16 cellular contexts compared by ENCODE assay signal in genomic region chr10:5594271-5595036, GRCh38.
DNase-seq lines count a peak whose midpoint lies in the region; ATAC-seq, FAIRE-seq and TF ChIP-seq lines count a peak whose summit lies in the region.
"Had no signal": no experiment of that assay in that cellular context is flagged by ENCODE, and none has a peak within 500 bp of the region (broad histone marks: within the 10 kb centered on the region; RNA-seq: fewer than 3 reads in every experiment).

No MANE protein-coding gene starts in this region.

- H3K36me3 Mint-ChIP-seq in osteocyte (ENCODE audit: unreplicated experiment): no peaks in the 10 kb centered on the region
- H3K36me3 Mint-ChIP-seq: IgD-negative memory B cell had no signal

- WGBS in upper lobe of left lung, 2 donors: 51 to 52% methylated on average over 14 of the region's 14 CpGs

- peaks cover 65% of the 10 kb centered on the region for H3K4me1 ChIP-seq in SJCRH30
- peaks cover 0 to 8% (median 3%) of the 10 kb centered on the region in 4 donors for H3K4me1 ChIP-seq in upper lobe of left lung

- H3K27me3 ChIP-seq in SJCRH30 (no peaks in the 10 kb centered on the region), upper lobe of left lung (no peaks in the 10 kb centered on the region)
- H3K27me3 ChIP-seq: gastroesophageal sphincter had no signal

- ATAC-seq in HG03039 (IDR thresholded peaks at IDR 0.05; ENCODE audit: unreplicated experiment): no peak
- ATAC-seq in upper lobe of left lung (ENCODE audit: low FRiP score in 2 of 2): no peak
- ATAC-seq: gastroesophageal sphincter; stimulated activated naive CD8-positive, alpha-beta T cell treated with anti-CD3 and anti-CD28 coated beads, Interleukin-15, amount 100 ng/mL, for 72 hours had no signal

- DNase-seq in ELF-1 (ENCODE audit: low read depth, low spot score) (peak; percentile 53), SJCRH30 (peak in 1 of 2 experiments; percentile 37), fibroblast of mammary gland (ENCODE audit: low read depth) (peak; percentile 74), osteocyte (ENCODE audit: extremely low spot score, unreplicated experiment) (no peak), T-helper 9 cell (no peak), GM19239 (ENCODE audit: insufficient read length, low spot score) (no peak), upper lobe of left lung (no peak)
- DNase-seq: activated CD4-positive, alpha-beta T cell treated with anti-CD3 and anti-CD28 coated beads for 1 hour; activated effector memory CD4-positive, alpha-beta T cell treated with anti-CD3 and anti-CD28 coated beads, Interleukin-2, amount 50 U/mL, for 16 hours; cerebellar nuclear complex; NCI-H1436 treated with DMSO at 0.1 percent for 48 hours; NCI-H526 treated with DMSO at 0.1 percent for 48 hours; stimulated activated naive CD8-positive, alpha-beta T cell treated with anti-CD3 and anti-CD28 coated beads, Interleukin-15, amount 100 ng/mL, for 72 hours had no signal

- H3K9me3 Mint-ChIP-seq in osteocyte (ENCODE audit: unreplicated experiment): no peaks in the 10 kb centered on the region
- H3K9me3 Mint-ChIP-seq: stimulated activated naive CD8-positive, alpha-beta T cell treated with anti-CD3 and anti-CD28 coated beads, Interleukin-15, amount 100 ng/mL, for 72 hours had no signal

- no peaks in the 10 kb centered on the region for H3K27me3 Mint-ChIP-seq in osteocyte (ENCODE audit: unreplicated experiment)

- H3K9me3 ChIP-seq in SJCRH30 (replicated peaks) (no peaks in the 10 kb centered on the region), upper lobe of left lung (no peaks in the 10 kb centered on the region)
- H3K9me3 ChIP-seq: gastroesophageal sphincter had no signal

- H3K27ac ChIP-seq in SJCRH30 (peak overlapping the region; percentile 50; the same call in 1 of the 2 replicates), upper lobe of left lung (no peak overlapping the region)
- H3K27ac ChIP-seq: gastroesophageal sphincter had no signal

- TF ChIP-seq POLR2A in upper lobe of left lung (IDR thresholded peaks at IDR 0.05): no peak

- H3K4me3 ChIP-seq in SJCRH30: no peak overlapping the region
- H3K4me3 ChIP-seq in fibroblast of mammary gland (ENCODE audit: control insufficient read depth, low read depth, low read length): no peak overlapping the region
- no peak overlapping the region for H3K4me3 ChIP-seq in upper lobe of left lung
- H3K4me3 ChIP-seq: gastroesophageal sphincter had no signal

- H3K27ac Mint-ChIP-seq in osteocyte (ENCODE audit: unreplicated experiment): peak overlapping the region; percentile 78
- H3K27ac Mint-ChIP-seq: stimulated activated naive CD8-positive, alpha-beta T cell treated with anti-CD3 and anti-CD28 coated beads, Interleukin-15, amount 100 ng/mL, for 72 hours had no signal

- TF ChIP-seq CTCF in fibroblast of mammary gland (conservative IDR thresholded peaks at IDR 0.05; ENCODE audit: control insufficient read depth, insufficient read depth, low read depth, low read length): no peak
- TF ChIP-seq CTCF in osteocyte (IDR thresholded peaks at IDR 0.05): no peak
- TF ChIP-seq CTCF in upper lobe of left lung (IDR thresholded peaks at IDR 0.05): no peak

- H3K4me3 Mint-ChIP-seq in osteocyte (ENCODE audit: unreplicated experiment): no peak overlapping the region
- H3K4me3 Mint-ChIP-seq: IgD-negative memory B cell; stimulated activated naive CD8-positive, alpha-beta T cell treated with anti-CD3 and anti-CD28 coated beads, Interleukin-15, amount 100 ng/mL, for 72 hours had no signal

- no peaks in the 10 kb centered on the region for H3K36me3 ChIP-seq in SJCRH30
- H3K36me3 ChIP-seq in upper lobe of left lung: no peaks in the 10 kb centered on the region
- H3K36me3 ChIP-seq: gastroesophageal sphincter had no signal

- no peak for FAIRE-seq in GM19239 (lab: Jason Lieb, UNC)

- H3K4me1 Mint-ChIP-seq in osteocyte (ENCODE audit: unreplicated experiment): peaks cover 62% of the 10 kb centered on the region

- TF ChIP-seq EP300 in upper lobe of left lung (IDR thresholded peaks at IDR 0.05): no peak

Comparison
In these comparisons a context has a peak if more than half of its experiments do, and no peak if none do; other contexts are left out.
1. DNase-seq: peak in ELF-1 (single experiment) and fibroblast of mammary gland (single experiment); none in osteocyte (single experiment), T-helper 9 cell (single experiment), GM19239 (single experiment) and upper lobe of left lung (0 of 2).